ENCODE assay signal across 20 cellular contexts in genomic region chrX:7169627-7170026, GRCh38.
"Had no signal": no experiment of that assay in that cellular context is flagged by ENCODE, and none has a peak within 500 bp of the region (broad histone marks: within the 10 kb centered on the region; RNA-seq: fewer than 3 reads in every experiment).

No MANE protein-coding gene starts in this region.

- H3K4me2 ChIP-seq: SK-N-SH had no signal

- ATAC-seq: Panc1 had no signal

- H3K9ac ChIP-seq: SK-N-SH had no signal

- H3K27ac ChIP-seq: HL-60, RWPE1 had no signal

- DNase-seq: KBM-7, MV-4-11, NCI-H1092, NCI-H1105 treated with DMSO at 0.1 percent for 48 hours, NCI-H1436, NCI-H187, NCI-H2029, NCI-H2081 treated with DMSO at 0.1 percent for 48 hours, NCI-H2171, NCI-H226, NCI-H446 treated with DMSO at 0.1 percent for 48 hours, NCI-H510A treated with DMSO at 0.1 percent for 48 hours, NCI-H526, NCI-H774, SHP77, SK-N-SH, SW 1271 had no signal

- H3K9me2 ChIP-seq: SK-N-SH had no signal

- H3K9me3 ChIP-seq: SK-N-SH had no signal
